ENCODE assay signal across 30 cellular contexts in the genomic region with DNA sequence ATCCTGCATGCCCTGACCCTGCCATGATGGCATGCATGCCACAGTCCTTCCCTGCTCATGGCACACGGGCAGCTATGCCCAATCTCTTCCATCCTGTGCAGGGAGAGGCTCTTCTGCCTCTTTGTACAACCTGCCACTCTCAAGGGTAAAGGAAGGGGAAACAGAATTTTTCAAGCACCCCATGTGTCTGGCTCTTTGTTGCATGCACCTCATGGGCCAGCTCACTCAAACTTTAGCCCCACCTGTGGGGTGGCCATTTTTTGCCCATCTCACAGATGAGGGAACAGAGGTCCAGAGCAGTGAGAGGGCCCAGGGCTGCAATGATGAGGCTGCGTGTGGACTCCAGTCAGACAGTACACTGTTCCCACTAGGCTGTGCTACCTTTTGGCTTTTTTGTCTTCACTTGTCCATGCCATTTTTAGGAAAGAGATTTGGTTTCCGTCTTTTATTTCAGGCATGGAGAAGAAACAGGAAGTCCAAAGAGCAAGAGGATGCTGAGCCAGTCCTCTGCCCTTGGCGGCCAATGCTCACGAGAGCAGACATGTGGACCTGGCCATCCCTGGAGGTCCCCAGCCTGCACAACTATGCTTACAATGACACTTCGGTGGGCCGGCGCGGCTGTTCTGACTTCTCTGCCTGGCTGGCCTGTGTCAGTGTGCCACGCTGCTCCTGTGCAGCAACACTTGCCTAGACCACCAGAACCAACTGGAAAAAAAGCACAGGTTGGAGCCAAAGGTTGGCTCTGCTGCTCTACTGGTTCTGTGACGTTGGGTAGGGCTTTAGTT. TPM values are rescaled to one million over a fixed set of nuclear protein-coding genes. Genes with fewer than 3 reads are reported as not detected.
"Had no signal": no experiment of that assay in that cellular context is flagged by ENCODE, and none has a peak within 500 bp of the region (broad histone marks: within the 10 kb centered on the region; RNA-seq: fewer than 3 reads in every experiment).

No MANE protein-coding gene starts in this region.

- H3K4me1 Mint-ChIP-seq: nephron; stimulated activated memory B cell treated with anti-CD40 and anti-IgM and Interleukin-4, amounts not matched to agents 10 μg/mL and 1 μg/mL and 100 μg/mL, for 72 hours had no signal

- H3K27me3 Mint-ChIP-seq: naive thymus-derived CD8-positive, alpha-beta T cell; stimulated activated memory B cell treated with anti-CD40 and anti-IgM and Interleukin-4, amounts not matched to agents 10 μg/mL and 1 μg/mL and 100 μg/mL, for 72 hours had no signal

- H3K27me3 ChIP-seq: heart left ventricle, left lung, suprapubic skin, tibial artery, upper lobe of right lung had no signal

- H3K27ac Mint-ChIP-seq: immature natural killer cell; nephron; stimulated activated memory B cell treated with anti-CD40 and anti-IgM and Interleukin-4, amounts not matched to agents 10 μg/mL and 1 μg/mL and 100 μg/mL, for 72 hours had no signal

- ATAC-seq: heart left ventricle; left colon; left lung; lower lobe of right lung; naive thymus-derived CD8-positive, alpha-beta T cell; stimulated activated memory B cell treated with anti-CD40 and anti-IgM and Interleukin-4, amounts not matched to agents 10 μg/mL and 1 μg/mL and 100 μg/mL, for 72 hours; upper lobe of right lung had no signal

- H3K4me3 Mint-ChIP-seq: immature natural killer cell; naive thymus-derived CD8-positive, alpha-beta T cell; nephron; neural crest cell; stimulated activated memory B cell treated with anti-CD40 and anti-IgM and Interleukin-4, amounts not matched to agents 10 μg/mL and 1 μg/mL and 100 μg/mL, for 72 hours had no signal

- H3K4me1 ChIP-seq: left lung, lower lobe of right lung, parathyroid adenoma, prostate gland, suprapubic skin, tibial artery, upper lobe of right lung had no signal

- H3K9me3 Mint-ChIP-seq: immature natural killer cell; naive thymus-derived CD8-positive, alpha-beta T cell; nephron; neural crest cell; stimulated activated memory B cell treated with anti-CD40 and anti-IgM and Interleukin-4, amounts not matched to agents 10 μg/mL and 1 μg/mL and 100 μg/mL, for 72 hours had no signal

- H3K9me3 ChIP-seq: heart left ventricle, left lung, lower lobe of right lung, prostate gland, suprapubic skin, thoracic aorta, tibial artery, upper lobe of right lung had no signal

- DNase-seq: hypothalamus; immature natural killer cell; kidney; left colon; left lung; lower lobe of right lung; mammary epithelial cell; mesenchymal stem cell; nucleus accumbens; retina; right cardiac atrium; stimulated activated CD4-positive, alpha-beta T cell treated with anti-CD3 and anti-CD28 coated beads, Interleukin-1b, Interleukin-23, amount 100 ng/mL, for 48 hours; stimulated activated CD4-positive, alpha-beta T cell treated with anti-CD3 and anti-CD28 coated beads, Interleukin-2, amount 100 ng/mL, for 48 hours; stimulated activated CD4-positive, alpha-beta T cell treated with anti-CD3 and anti-CD28 coated beads, Interleukin-4, amount 100 ng/mL, for 4 hours; stimulated activated CD8-positive, alpha-beta memory T cell treated with anti-CD3 and anti-CD28 coated beads, Interleukin-4, amount 100 ng/mL, for 48 hours; stimulated activated naive CD4-positive, alpha-beta T cell treated with Interleukin-2 at 50 U/mL for 16 hours; tibial artery; trophoblast cell; upper lobe of right lung had no signal

- H3K4me3 ChIP-seq: heart left ventricle, left lung, lower lobe of right lung, prostate gland, smooth muscle cell, suprapubic skin, thoracic aorta, tibial artery, upper lobe of right lung had no signal

- H3K36me3 ChIP-seq: prostate gland had no signal

- H3K27ac ChIP-seq: heart left ventricle, left lung, lower lobe of right lung, parathyroid adenoma, prostate gland, suprapubic skin, thoracic aorta, tibial artery, upper lobe of right lung had no signal

RNA-seq across cellular contexts. Expression of a gene that starts 45.6 kb away (rescaled TPM):
- total RNA-seq: osteoblast had no signal
